Comparison of ENCODE assay signal across 13 cellular contexts in the genomic region with DNA sequence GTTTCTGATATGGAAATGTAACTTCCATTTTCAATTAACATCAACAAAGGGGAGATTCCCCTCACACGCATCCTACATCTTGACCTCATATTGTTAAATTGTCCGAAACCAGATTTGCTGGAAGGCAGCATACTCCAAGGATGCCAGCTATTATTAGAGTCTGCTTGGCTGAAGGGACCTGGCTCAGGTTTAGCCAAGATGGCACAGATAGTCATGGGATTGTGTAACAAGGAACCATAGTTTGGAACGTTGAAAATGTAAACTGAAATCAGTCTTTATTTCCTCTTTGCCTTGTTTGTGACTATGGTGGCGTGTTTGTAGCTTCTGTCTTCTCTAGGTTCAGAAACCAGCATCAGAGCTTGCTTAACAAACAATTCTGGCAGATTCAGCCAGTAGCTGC. TPM values are rescaled to one million over a fixed set of nuclear protein-coding genes. Genes with fewer than 3 reads are reported as not detected.
DNase-seq lines count a peak whose midpoint lies in the region; ATAC-seq and TF ChIP-seq lines count a peak whose summit lies in the region.
"Had no signal": no experiment of that assay in that cellular context is flagged by ENCODE, and none has a peak within 500 bp of the region (broad histone marks: within the 10 kb centered on the region; RNA-seq: fewer than 3 reads in every experiment).

No MANE protein-coding gene starts in this region.

- H3K27me3 Mint-ChIP-seq in activated CD4-positive, alpha-beta memory T cell treated with anti-CD3 and anti-CD28 coated beads, Interleukin-2, amount 10 ng/mL, durations not matched to agents 7 days and 5 days: no peaks in the 10 kb centered on the region

- H3K27ac Mint-ChIP-seq in activated CD4-positive, alpha-beta memory T cell treated with anti-CD3 and anti-CD28 coated beads, Interleukin-2, amount 10 ng/mL, durations not matched to agents 7 days and 5 days: peak overlapping the region; percentile 97
- H3K27ac Mint-ChIP-seq: WTC11 had no signal

- DNase-seq in AML-193 (lab: John Stamatoyannopoulos, UW) (peak; percentile 61 to 62), HL-60 (ENCODE audit: low read depth in 1 of 2, low spot score in 1 of 2) (peak in 1 of 2 experiments; percentile 64), lower lobe of right lung (no peak), epidermal melanocyte (ENCODE audit: insufficient read length, low spot score) (no peak), RWPE1 (ENCODE audit: low spot score) (no peak), mesendoderm (no peak), aorta (no peak)
- DNase-seq in activated CD4-positive, alpha-beta memory T cell treated with anti-CD3 and anti-CD28 coated beads, Interleukin-2, amount 10 ng/mL, durations not matched to agents 7 days and 5 days: no peak
- DNase-seq: glutamatergic neuron, left cardiac atrium, NCI-H1048, NCI-H524 had no signal

- no peak overlapping the region for H3K9ac ChIP-seq in mesendoderm (ENCODE audit: low read length)

- intact Hi-C loops in lower lobe of right lung (cut with DNase I) (no loop called here), aorta (cut with DNase I) (no loop called here)

- H2BK15ac ChIP-seq in mesendoderm (replicated peaks; ENCODE audit: low read depth): no peak overlapping the region

- H3K27me3 ChIP-seq in HL-60 (ENCODE audit: insufficient read depth, poor library complexity, severe bottlenecking): no peaks in the 10 kb centered on the region
- peaks cover 28% of the 10 kb centered on the region for H3K27me3 ChIP-seq in lower lobe of right lung (ENCODE audit: low read depth)
- peaks cover 3% of the 10 kb centered on the region for H3K27me3 ChIP-seq in mesendoderm (ENCODE audit: insufficient read depth, low read length, poor library complexity)
- H3K27me3 ChIP-seq in aorta (ENCODE audit: control insufficient read depth in 1 of 2, insufficient read depth in 2 of 2, low read length in 1 of 2): no peaks in the 10 kb centered on the region

- TF ChIP-seq CTCF in HL-60 (IDR thresholded peaks at IDR 0.05; ENCODE audit: insufficient read depth, low read length) (no peak), lower lobe of right lung (IDR thresholded peaks at IDR 0.05) (no peak), RWPE1 (conservative IDR thresholded peaks at IDR 0.05; ENCODE audit: low read depth) (no peak)

- H3K79me2 ChIP-seq in mesendoderm (ENCODE audit: control insufficient read depth, insufficient read depth, low read length): no peaks in the 10 kb centered on the region

- H3K56ac ChIP-seq in mesendoderm (ENCODE audit: low read length): no peak overlapping the region

- no peak overlapping the region for H3K4me2 ChIP-seq in mesendoderm (ENCODE audit: low read length)

- CTCF ChIA-PET in activated CD4-positive, alpha-beta memory T cell treated with anti-CD3 and anti-CD28 coated beads, Interleukin-2, amount 10 ng/mL, durations not matched to agents 7 days and 5 days (lab: Charles Lee): interaction anchor here (0.8 to 2.5 kb wide), 7 partner anchors 10 to 115 kb away, joined by 3 to 10 read pairs (median 4); no protein-coding TSS in a partner anchor
- CTCF ChIA-PET in RWPE1 (lab: Yijun Ruan, JAX): no interaction called here

- no CpG with 5 or more reads among the region's 4 CpGs for WGBS in mesendoderm (ENCODE audit: extremely low coverage, insufficient coverage, low lambda C conversion rate)
- WGBS in aorta, 2 donors: 48 to 55% methylated on average over 4 of the region's 4 CpGs

- peaks cover 6% of the 10 kb centered on the region for H3K36me3 Mint-ChIP-seq in activated CD4-positive, alpha-beta memory T cell treated with anti-CD3 and anti-CD28 coated beads, Interleukin-2, amount 10 ng/mL, durations not matched to agents 7 days and 5 days (ENCODE audit: low read depth)
- H3K36me3 Mint-ChIP-seq: WTC11 had no signal

- no peak overlapping the region for H4K5ac ChIP-seq in mesendoderm (ENCODE audit: low read length)

- POLR2A ChIA-PET in activated CD4-positive, alpha-beta memory T cell treated with anti-CD3 and anti-CD28 coated beads, Interleukin-2, amount 10 ng/mL, durations not matched to agents 7 days and 5 days (lab: Charles Lee): interaction anchor here (0.7 to 2.7 kb wide), 23 partner anchors 8 to 164 kb away, joined by 3 to 30 read pairs (median 5); partner anchors contain the start of genes AMZ2 and WIPI1
- POLR2A ChIA-PET in RWPE1 (lab: Yijun Ruan, JAX; ENCODE audit: low non-redundant PET): no interaction called here

- H3K9me3 ChIP-seq in lower lobe of right lung (no peaks in the 10 kb centered on the region), aorta (ENCODE audit: control insufficient read depth, low read length) (no peaks in the 10 kb centered on the region)

- H3K27ac ChIP-seq in HL-60 (replicated peaks) (peak overlapping the region; percentile 77), lower lobe of right lung (peak overlapping the region; percentile 58), RWPE1 (no peak overlapping the region), mesendoderm (ENCODE audit: low read depth, low read length) (no peak overlapping the region), aorta (ENCODE audit: low read depth in 1 of 2, low read length in 2 of 2) (no peak overlapping the region)

- H3K4ac ChIP-seq in mesendoderm (ENCODE audit: low read depth, low read length): no peak overlapping the region

- no peak overlapping the region for H2BK120ac ChIP-seq in mesendoderm (ENCODE audit: low read depth, low read length)

- H3K23ac ChIP-seq in mesendoderm (ENCODE audit: low read length): no peak overlapping the region

- H3K18ac ChIP-seq in mesendoderm (ENCODE audit: low read length): no peak overlapping the region

- H3K36me3 ChIP-seq in lower lobe of right lung (no peaks in the 10 kb centered on the region), mesendoderm (ENCODE audit: control insufficient read depth, insufficient read depth, low read length) (no peaks in the 10 kb centered on the region), aorta (ENCODE audit: control insufficient read depth in 1 of 2, insufficient read depth in 2 of 2, low read length in 1 of 2) (no peaks in the 10 kb centered on the region)

- peak overlapping the region; percentile 51 for H3K4me3 Mint-ChIP-seq in activated CD4-positive, alpha-beta memory T cell treated with anti-CD3 and anti-CD28 coated beads, Interleukin-2, amount 10 ng/mL, durations not matched to agents 7 days and 5 days
- H3K4me3 Mint-ChIP-seq: WTC11 had no signal

- H4K8ac ChIP-seq in mesendoderm (ENCODE audit: low read depth, low read length): no peak overlapping the region

- H3K79me1 ChIP-seq in mesendoderm (ENCODE audit: low read length): no peaks in the 10 kb centered on the region

- H2BK5ac ChIP-seq in mesendoderm (ENCODE audit: low read length): no peak overlapping the region

- no peaks in the 10 kb centered on the region for H3K9me3 Mint-ChIP-seq in activated CD4-positive, alpha-beta memory T cell treated with anti-CD3 and anti-CD28 coated beads, Interleukin-2, amount 10 ng/mL, durations not matched to agents 7 days and 5 days

- peak in 1 of 2 donors; percentile 37 for ATAC-seq in lower lobe of right lung
- ATAC-seq in aorta (ENCODE audit: low FRiP score): no peak
- ATAC-seq: left cardiac atrium, WTC11 had no signal

- no peak overlapping the region for H2AK5ac ChIP-seq in mesendoderm (ENCODE audit: low read length)

- H3K4me1 ChIP-seq in lower lobe of right lung (peaks cover 12% of the 10 kb centered on the region), mesendoderm (ENCODE audit: control insufficient read depth, low read depth, low read length) (no peaks in the 10 kb centered on the region), aorta (ENCODE audit: control insufficient read depth in 1 of 2, insufficient read depth in 2 of 2, low read length in 2 of 2) (no peaks in the 10 kb centered on the region)

- H3K4me1 Mint-ChIP-seq in activated CD4-positive, alpha-beta memory T cell treated with anti-CD3 and anti-CD28 coated beads, Interleukin-2, amount 10 ng/mL, durations not matched to agents 7 days and 5 days: peaks cover 72% of the 10 kb centered on the region

- H3K4me3 ChIP-seq in HL-60 (replicated peaks; ENCODE audit: insufficient read depth, low read length) (no peak overlapping the region), lower lobe of right lung (no peak overlapping the region), mesendoderm (ENCODE audit: low read length) (no peak overlapping the region), aorta (ENCODE audit: low read length in 2 of 2) (no peak overlapping the region)

RNA-seq across cellular contexts. Expression of gene ARSG, which starts 5.9 kb away (rescaled TPM):
- total RNA-seq in activated CD4-positive, alpha-beta memory T cell treated with anti-CD3 and anti-CD28 coated beads, Interleukin-2, amount 10 ng/mL, durations not matched to agents 7 days and 5 days: 10 to 100 TPM; 13.5 to 16.8 TPM
- total RNA-seq in lower lobe of right lung (4.2 TPM), aorta (1 to 10 TPM; 3.8 to 5.4 TPM)
- polyA plus RNA-seq in mesendoderm (2013, experiment 1 of 2): 1.5 TPM
- polyA plus RNA-seq in mesendoderm (2013, experiment 2 of 2): 1.6 TPM
- 1 to 10 TPM in 1 of 2 donors, under 1 TPM in 1; 0.88 to 7.1 TPM for polyA plus RNA-seq in aorta

RNA-seq across cellular contexts. Expression of gene SLC16A6, which starts 6.2 kb away (rescaled TPM):
- total RNA-seq in activated CD4-positive, alpha-beta memory T cell treated with anti-CD3 and anti-CD28 coated beads, Interleukin-2, amount 10 ng/mL, durations not matched to agents 7 days and 5 days: 10 to 100 TPM; 10.4 to 10.8 TPM
- total RNA-seq in lower lobe of right lung (7.5 TPM), aorta (1 to 10 TPM in 1 of 2 donors, under 1 TPM in 1; 0.51 to 5.4 TPM)
- polyA plus RNA-seq in mesendoderm (2013, experiment 1 of 2): 0.15 TPM
- 0.17 TPM for polyA plus RNA-seq in mesendoderm (2013, experiment 2 of 2)
- polyA plus RNA-seq in aorta: under 1 TPM in 1 of 2 donors, not detected in 1; 0.38 TPM

RNA-seq across cellular contexts. Expression of gene AMZ2, which starts 49.3 kb away (rescaled TPM):
- 100 to 1,000 TPM; 106 to 121 TPM for total RNA-seq in activated CD4-positive, alpha-beta memory T cell treated with anti-CD3 and anti-CD28 coated beads, Interleukin-2, amount 10 ng/mL, durations not matched to agents 7 days and 5 days
- total RNA-seq in lower lobe of right lung: 55.9 TPM
- 70.9 TPM for polyA plus RNA-seq in mesendoderm (2013, experiment 1 of 2)
- 68.9 TPM for polyA plus RNA-seq in mesendoderm (2013, experiment 2 of 2)
- 10 to 100 TPM; 32.4 to 47.9 TPM for total RNA-seq in aorta
- 10 to 100 TPM; 51.5 to 75.3 TPM for polyA plus RNA-seq in aorta

Comparison
In these comparisons a context has a peak if more than half of its experiments do, and no peak if none do; other contexts are left out.
1. DNase-seq: peak in AML-193 (2 of 2); none in activated CD4-positive, alpha-beta memory T cell treated with anti-CD3 and anti-CD28 coated beads, Interleukin-2, amount 10 ng/mL, durations not matched to agents 7 days and 5 days (single experiment), lower lobe of right lung (single experiment), epidermal melanocyte (single experiment), RWPE1 (single experiment), mesendoderm (single experiment) and aorta (0 of 2).
2. H3K27ac ChIP-seq: peak in HL-60 (single experiment) and lower lobe of right lung (single experiment); none in RWPE1 (single experiment), mesendoderm (single experiment) and aorta (0 of 2).